ENCODE assay signal across 10 cellular contexts in the genomic region with DNA sequence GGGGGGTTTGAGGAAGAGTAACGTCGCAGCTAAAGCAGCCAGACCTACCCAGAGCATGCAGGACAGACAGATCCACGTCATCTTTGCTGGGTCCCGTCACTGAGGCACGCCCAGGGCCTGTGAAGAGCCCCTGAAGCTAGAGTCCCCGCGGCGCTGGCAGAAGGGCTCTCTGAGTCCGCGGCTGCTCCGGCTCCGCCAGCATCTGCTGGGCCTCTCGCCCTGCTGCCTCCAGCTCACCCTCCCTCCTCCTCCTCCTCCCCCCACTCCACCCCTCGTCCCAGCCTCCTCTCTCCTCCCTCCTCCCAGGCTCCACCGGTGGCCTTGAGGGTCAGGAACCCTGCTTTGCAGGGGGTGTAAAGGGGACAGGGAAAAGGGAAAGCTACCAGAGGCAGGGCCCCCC. TPM values are rescaled to one million over a fixed set of nuclear protein-coding genes. Genes with fewer than 3 reads are reported as not detected.
DNase-seq lines count a peak whose midpoint lies in the region; ATAC-seq and TF ChIP-seq lines count a peak whose summit lies in the region.
"Had no signal": no experiment of that assay in that cellular context is flagged by ENCODE, and none has a peak within 500 bp of the region (broad histone marks: within the 10 kb centered on the region; RNA-seq: fewer than 3 reads in every experiment).

A gene (minus strand): TSS at position 204 of the 400 bp plus-strand sequence. CDS start 123 bp downstream, at position 81.

- H3K27ac Mint-ChIP-seq in HFFc6: peak within 1 kb of the TSS; percentile 83
- H3K27ac Mint-ChIP-seq in activated T-helper 17 cell treated with anti-CD3 and anti-CD28 coated beads, Interleukin-2, amount 50 U/mL, for 72 hours: no peak within 1 kb of the TSS
- H3K27ac Mint-ChIP-seq: activated T-cell treated with anti-CD3 and anti-CD28 coated beads, Interleukin-2, amount 50 U/mL, for 72 hours had no signal

- H3K4me3 ChIP-seq in skeletal muscle tissue (ENCODE audit: low read length in 3 of 3): peak within 1 kb of the TSS in 2 of 3 donors; percentile 48 to 49

- no peak for ATAC-seq in activated T-helper 17 cell treated with anti-CD3 and anti-CD28 coated beads, Interleukin-2, amount 50 U/mL, for 72 hours (replicated peaks)
- ATAC-seq in HG03439 (IDR thresholded peaks at IDR 0.05; ENCODE audit: unreplicated experiment): no peak
- ATAC-seq: activated T-cell treated with anti-CD3 and anti-CD28 coated beads, Interleukin-2, amount 50 U/mL, for 72 hours had no signal

- H3K4me1 ChIP-seq in skeletal muscle tissue (ENCODE audit: control insufficient read depth in 3 of 3, insufficient read depth in 3 of 3, low read length in 3 of 3): peaks cover 19 to 39% (median 35%) of the 10 kb centered on the region in 3 donors

- peaks cover 92% of the 10 kb centered on the region for H3K4me1 Mint-ChIP-seq in HFFc6 (ENCODE audit: low read depth)
- peaks cover 5% of the 10 kb centered on the region for H3K4me1 Mint-ChIP-seq in activated T-helper 17 cell treated with anti-CD3 and anti-CD28 coated beads, Interleukin-2, amount 50 U/mL, for 72 hours

- peaks cover 1% of the 10 kb centered on the region for H3K27me3 Mint-ChIP-seq in HFFc6 (ENCODE audit: insufficient read depth)
- peaks cover 25% of the 10 kb centered on the region for H3K27me3 Mint-ChIP-seq in activated T-helper 17 cell treated with anti-CD3 and anti-CD28 coated beads, Interleukin-2, amount 50 U/mL, for 72 hours

- H3K27me3 ChIP-seq in skeletal muscle tissue (ENCODE audit: control insufficient read depth in 3 of 3, insufficient read depth in 3 of 3, low read length in 3 of 3): no peaks in the 10 kb centered on the region

- peak within 1 kb of the TSS; percentile 23 to 61 (median 57) for H3K9ac ChIP-seq in skeletal muscle tissue (ENCODE audit: low read depth in 1 of 3, low read length in 3 of 3)

- TF ChIP-seq CTCF in HFFc6 (IDR thresholded peaks at IDR 0.05): no peak

- peak within 1 kb of the TSS; percentile 90 for H3K4me3 Mint-ChIP-seq in HFFc6
- H3K4me3 Mint-ChIP-seq in activated T-helper 17 cell treated with anti-CD3 and anti-CD28 coated beads, Interleukin-2, amount 50 U/mL, for 72 hours: no peak within 1 kb of the TSS
- H3K4me3 Mint-ChIP-seq: activated T-cell treated with anti-CD3 and anti-CD28 coated beads, Interleukin-2, amount 50 U/mL, for 72 hours had no signal

- H3K9me3 Mint-ChIP-seq in HFFc6: no peaks in the 10 kb centered on the region; the same call in 1 of the 2 replicates
- no peaks in the 10 kb centered on the region for H3K9me3 Mint-ChIP-seq in activated T-helper 17 cell treated with anti-CD3 and anti-CD28 coated beads, Interleukin-2, amount 50 U/mL, for 72 hours
- H3K9me3 Mint-ChIP-seq: activated T-cell treated with anti-CD3 and anti-CD28 coated beads, Interleukin-2, amount 50 U/mL, for 72 hours had no signal

- peaks cover 13% of the 10 kb centered on the region for H3K36me3 Mint-ChIP-seq in HFFc6 (ENCODE audit: low read depth)
- no peaks in the 10 kb centered on the region for H3K36me3 Mint-ChIP-seq in activated T-helper 17 cell treated with anti-CD3 and anti-CD28 coated beads, Interleukin-2, amount 50 U/mL, for 72 hours (ENCODE audit: low read depth)

- peak within 1 kb of the TSS; percentile 54 for H3K27ac ChIP-seq in skeletal muscle tissue (ENCODE audit: low read depth, low read length)

- peaks cover 0 to 3% (median 0%) of the 10 kb centered on the region in 3 donors for H3K36me3 ChIP-seq in skeletal muscle tissue (ENCODE audit: control insufficient read depth in 3 of 3, insufficient read depth in 3 of 3, low read length in 3 of 3)

- H3K9me3 ChIP-seq in skeletal muscle tissue (ENCODE audit: control insufficient read depth in 3 of 3, low read length in 3 of 3): no peaks in the 10 kb centered on the region

- peak; percentile 48 for DNase-seq in HFFc6
- DNase-seq in cerebellum (ENCODE audit: low spot score): no peak
- peak; percentile 70 for DNase-seq in islet precursor cell
- no peak for DNase-seq in NCI-H1417 (lab: John Stamatoyannopoulos, UW)
- DNase-seq in NCI-H1092 treated with DMSO at 0.1 percent for 48 hours (lab: John Stamatoyannopoulos, UW): no peak
- DNase-seq: activated T-cell treated with anti-CD3 and anti-CD28 coated beads, Interleukin-2, amount 50 U/mL, for 72 hours; NK-92 treated with Interleukin-12 subunit alpha and Interleukin-12 subunit beta, amount 100 ng/mL, for 24 hours had no signal

RNA-seq across cellular contexts. Expression of the gene that starts here (rescaled TPM):
- 100 to 1,000 TPM; 113 to 139 (median 126) TPM for total RNA-seq in HFFc6 (2021; fragmentation: NEBNext Ultra II Directional; extraction: Animal tissue kit (Norgen Biotek cat#: 25700))
- total RNA-seq in cerebellum (18.7 TPM), skeletal muscle tissue (73.1 TPM)
- total RNA-seq in activated T-helper 17 cell treated with anti-CD3 and anti-CD28 coated beads, Interleukin-2, amount 50 U/mL, for 72 hours: 10 to 100 TPM in 1 of 2 donors, 1 to 10 TPM in 1; 4.4 to 44.9 TPM

Comparison
In these comparisons a context has a peak if more than half of its experiments do, and no peak if none do; other contexts are left out.
1. DNase-seq: peak in HFFc6 (single experiment) and islet precursor cell (single experiment); none in cerebellum (single experiment), NCI-H1417 (0 of 3) and NCI-H1092 treated with DMSO at 0.1 percent for 48 hours (single experiment).